Comparison of ENCODE assay signal across 26 cellular contexts in the genomic region with DNA sequence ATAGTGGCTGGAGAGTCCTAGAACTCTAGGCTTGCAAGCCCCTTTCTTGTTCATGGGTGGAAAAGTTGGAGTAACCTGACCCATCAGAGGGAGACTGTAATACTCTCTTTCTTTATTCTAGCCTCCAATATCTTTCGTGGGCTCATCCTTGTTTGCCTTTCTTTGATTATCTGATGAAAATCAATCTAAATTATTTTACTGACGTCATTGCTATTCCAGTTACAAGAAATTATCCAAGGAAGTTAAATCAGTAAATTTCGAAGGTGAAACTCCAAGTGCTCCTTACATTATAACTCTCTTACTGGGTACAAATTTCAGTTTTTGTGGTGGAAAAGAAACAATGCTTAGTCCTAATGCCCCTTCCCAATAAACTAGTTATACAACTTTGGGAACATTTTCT.
"Had no signal": no experiment of that assay in that cellular context is flagged by ENCODE, and none has a peak within 500 bp of the region (broad histone marks: within the 10 kb centered on the region; RNA-seq: fewer than 3 reads in every experiment).

No MANE protein-coding gene starts in this region.

- H3K9me3 ChIP-seq: colonic mucosa, esophagus squamous epithelium, gastrocnemius medialis, gastroesophageal sphincter had no signal

- H3K27ac ChIP-seq: colonic mucosa, dorsolateral prefrontal cortex, epithelial cell of prostate, esophagus muscularis mucosa, esophagus squamous epithelium, foreskin keratinocyte, gastrocnemius medialis, gastroesophageal sphincter, heart left ventricle, heart right ventricle had no signal

- H3K4me3 ChIP-seq: colonic mucosa, dorsolateral prefrontal cortex, esophagus muscularis mucosa, esophagus squamous epithelium, gastrocnemius medialis, gastroesophageal sphincter, heart left ventricle, heart right ventricle had no signal

- FAIRE-seq: endometrium, endothelial cell of umbilical vein, frontal cortex had no signal

- H3K4me1 ChIP-seq: colonic mucosa, esophagus muscularis mucosa, esophagus squamous epithelium, foreskin keratinocyte, gastrocnemius medialis, gastroesophageal sphincter, heart left ventricle, heart right ventricle had no signal

- DNase-seq: colonic mucosa; cortex of kidney; dermis blood vessel endothelial cell; dorsolateral prefrontal cortex; effector CD4-positive, alpha-beta T cell; effector CD8-positive, alpha-beta T cell; effector memory CD4-positive, alpha-beta T cell; effector memory CD8-positive, alpha-beta T cell; endodermal cell; erythroblast; esophagus squamous epithelium; foreskin fibroblast; foreskin keratinocyte; foreskin melanocyte; gastrocnemius medialis; glutamatergic neuron; head of caudate nucleus; heart left ventricle; heart right ventricle had no signal

- H3K27me3 ChIP-seq: colonic mucosa, esophagus muscularis mucosa, esophagus squamous epithelium, foreskin keratinocyte, gastrocnemius medialis, gastroesophageal sphincter, heart left ventricle, heart right ventricle had no signal

- H3K36me3 ChIP-seq: colonic mucosa, esophagus muscularis mucosa, esophagus squamous epithelium, gastrocnemius medialis, gastroesophageal sphincter, heart left ventricle, heart right ventricle had no signal

- ATAC-seq: effector memory CD8-positive, alpha-beta T cell; esophagus mucosa; foreskin keratinocyte; gastrocnemius medialis; gastroesophageal sphincter; heart left ventricle; heart right ventricle had no signal
